Comparison of ENCODE assay signal across 8 cellular contexts in genomic region chr4:78056265-78057129, GRCh38. TPM values are rescaled to one million over a fixed set of nuclear protein-coding genes. Genes with fewer than 3 reads are reported as not detected.
DNase-seq lines count a peak whose midpoint lies in the region; ATAC-seq and TF ChIP-seq lines count a peak whose summit lies in the region.

No MANE protein-coding gene starts in this region.

- no peaks in the 10 kb centered on the region for H3K36me3 Mint-ChIP-seq in activated T-cell treated with anti-CD3 and anti-CD28 coated beads, Interleukin-2, amount 50 U/mL, for 4 hours (ENCODE audit: insufficient read depth)
- no peaks in the 10 kb centered on the region for H3K36me3 Mint-ChIP-seq in nephron (ENCODE audit: low read depth)

- peaks cover 27% of the 10 kb centered on the region for H3K4me1 Mint-ChIP-seq in activated T-cell treated with anti-CD3 and anti-CD28 coated beads, Interleukin-2, amount 50 U/mL, for 4 hours (ENCODE audit: low read depth)
- H3K4me1 Mint-ChIP-seq in nephron = peaks cover 16% of the 10 kb centered on the region

- peaks cover 70% of the 10 kb centered on the region for H3K27me3 Mint-ChIP-seq in activated T-cell treated with anti-CD3 and anti-CD28 coated beads, Interleukin-2, amount 50 U/mL, for 4 hours (ENCODE audit: low read depth)
- H3K27me3 Mint-ChIP-seq in nephron (ENCODE audit: low read depth) = peaks cover 7% of the 10 kb centered on the region

- DNase-seq in AG09309 (ENCODE audit: low read depth) (peak; percentile 23), NCI-H2171 treated with DMSO at 0.1 percent for 48 hours (lab: John Stamatoyannopoulos, UW) (peak; percentile 93), foreskin fibroblast (peak; percentile 79 to 95), DMS114 treated with DMSO at 0.1 percent for 48 hours (lab: John Stamatoyannopoulos, UW; ENCODE audit: unreplicated experiment) (no peak)
- no peak for DNase-seq in activated T-cell treated with anti-CD3 and anti-CD28 coated beads, Interleukin-2, amount 50 U/mL, for 4 hours

- TF ChIP-seq CTCF in AG09309 (IDR thresholded peaks at IDR 0.05; ENCODE audit: control insufficient read depth, insufficient read depth, low read depth, low read length, missing control alignments) (no peak), foreskin fibroblast (IDR thresholded peaks at IDR 0.05; ENCODE audit: low read depth, low read length) (peak; percentile 5), nephron (IDR thresholded peaks at IDR 0.05; ENCODE audit: unreplicated experiment in 3 of 3) (peak in 1 of 3 experiments; percentile 17)

- H3K4me3 ChIP-seq in AG09309 (ENCODE audit: control insufficient read depth, low read depth, low read length) = peak overlapping the region; percentile 62
- peak overlapping the region; percentile 74 to 77 for H3K4me3 ChIP-seq in foreskin fibroblast (ENCODE audit: low read depth in 1 of 2, low read length in 2 of 2)

- peak overlapping the region; percentile 85 to 93 (median 92) for H3K27ac Mint-ChIP-seq in nephron

- no peaks in the 10 kb centered on the region for H3K9me3 Mint-ChIP-seq in activated T-cell treated with anti-CD3 and anti-CD28 coated beads, Interleukin-2, amount 50 U/mL, for 4 hours
- H3K9me3 Mint-ChIP-seq in nephron = no peaks in the 10 kb centered on the region

- H3K4me3 Mint-ChIP-seq in activated T-cell treated with anti-CD3 and anti-CD28 coated beads, Interleukin-2, amount 50 U/mL, for 4 hours = peak overlapping the region; percentile 83
- H3K4me3 Mint-ChIP-seq in nephron = peak overlapping the region; percentile 96 to 97 (median 97)

- ATAC-seq in GM18511 (IDR thresholded peaks at IDR 0.05; ENCODE audit: unreplicated experiment) (peak; percentile 74), HG03103 (IDR thresholded peaks at IDR 0.05; ENCODE audit: low read depth, unreplicated experiment) (peak; percentile 67)
- peak; percentile 54 to 61 for ATAC-seq in activated T-cell treated with anti-CD3 and anti-CD28 coated beads, Interleukin-2, amount 50 U/mL, for 4 hours

RNA-seq across cellular contexts. Expression of gene FRAS1, which starts 0.6 kb away (rescaled TPM):
- under 1 TPM; 0.03 to 0.08 (median 0.08) TPM for total RNA-seq in activated T-cell treated with anti-CD3 and anti-CD28 coated beads, Interleukin-2, amount 50 U/mL, for 4 hours

Comparison
In these comparisons a context has a peak if more than half of its experiments do, and no peak if none do; other contexts are left out.
1. DNase-seq: peak in AG09309 (single experiment), NCI-H2171 treated with DMSO at 0.1 percent for 48 hours (single experiment) and foreskin fibroblast (2 of 2); none in activated T-cell treated with anti-CD3 and anti-CD28 coated beads, Interleukin-2, amount 50 U/mL, for 4 hours (single experiment) and DMS114 treated with DMSO at 0.1 percent for 48 hours (single experiment).
2. Peak in every context shown above with its lines, with median percentiles within 50 percentile points of each other: ATAC-seq.